In genomic region chr11:66287256-66288137, GRCh38 we compare ENCODE assay signal across 9 cellular contexts. TPM values are rescaled to one million over a fixed set of nuclear protein-coding genes. Genes with fewer than 3 reads are reported as not detected.
DNase-seq lines count a peak whose midpoint lies in the region; ATAC-seq, FAIRE-seq and TF ChIP-seq lines count a peak whose summit lies in the region.
"Had no signal": no experiment of that assay in that cellular context is flagged by ENCODE, and none has a peak within 500 bp of the region (broad histone marks: within the 10 kb centered on the region; RNA-seq: fewer than 3 reads in every experiment).

No MANE protein-coding gene starts in this region.

- POLR2A ChIA-PET in naive thymus-derived CD4-positive, alpha-beta T cell (lab: Charles Lee), result interaction anchor here (0.6 to 4.4 kb wide), 9 partner anchors 9 to 67 kb away, joined by 3 to 28 read pairs (median 4); partner anchors contain the start of genes BRMS1, CNIH2 and RAB1B

- H3K36me3 Mint-ChIP-seq in naive thymus-derived CD4-positive, alpha-beta T cell, result peaks cover 0 to under 1% (median 0%) of the 10 kb centered on the region in 5 donors

- TF ChIP-seq CTCF in bronchial epithelial cell (IDR thresholded peaks at IDR 0.05; ENCODE audit: insufficient read depth, low read length, severe bottlenecking), result no peak

- intact Hi-C loops in naive thymus-derived CD4-positive, alpha-beta T cell (cut with micrococcal nuclease), result loop anchor here (10.0 kb wide), 3 partner anchors 233 to 1197 kb away; partner anchors contain the start of genes AIP (in 1 of the 2), MALAT1 (in 1 of the 2) and SF3B2 (in 1 of the 2)

- H3K27me3 Mint-ChIP-seq in naive thymus-derived CD4-positive, alpha-beta T cell, result peaks cover 1 to 22% (median 2%) of the 10 kb centered on the region in 5 donors

- H3K36me3 ChIP-seq in KOPT-K1 (ENCODE audit: insufficient read depth, low read length) (peaks cover 13% of the 10 kb centered on the region; the same call in 1 of the 2 replicates), bronchial epithelial cell (ENCODE audit: control insufficient read depth, insufficient read depth, low read length) (peaks cover 16% of the 10 kb centered on the region)
- H3K36me3 ChIP-seq in naive thymus-derived CD4-positive, alpha-beta T cell (ENCODE audit: control insufficient read depth in 2 of 3, insufficient read depth in 3 of 3, low read length in 3 of 3), result peaks cover 0 to 13% (median 0%) of the 10 kb centered on the region in 3 experiments

- H3K4me1 ChIP-seq in naive thymus-derived CD4-positive, alpha-beta T cell (ENCODE audit: control insufficient read depth in 2 of 2, insufficient read depth in 2 of 2, low read length in 2 of 2), result peaks cover 24 to 26% of the 10 kb centered on the region in 2 donors

- peaks cover 4% of the 10 kb centered on the region for H3K27me3 ChIP-seq in bronchial epithelial cell (ENCODE audit: control insufficient read depth, insufficient read depth, low read length)
- no peaks in the 10 kb centered on the region for H3K27me3 ChIP-seq in naive thymus-derived CD4-positive, alpha-beta T cell (ENCODE audit: control insufficient read depth in 2 of 2, insufficient read depth in 2 of 2, low read length in 2 of 2)

- H3K9me3 ChIP-seq in KOPT-K1 (ENCODE audit: insufficient read depth, low read length, poor library complexity, severe bottlenecking), result no peaks in the 10 kb centered on the region
- no peaks in the 10 kb centered on the region for H3K9me3 ChIP-seq in naive thymus-derived CD4-positive, alpha-beta T cell (ENCODE audit: control insufficient read depth in 2 of 3, low read length in 3 of 3)

- peak overlapping the region; percentile 69 to 96 (median 89) for H3K4me3 Mint-ChIP-seq in naive thymus-derived CD4-positive, alpha-beta T cell

- peak overlapping the region; percentile 69 for H3K27ac ChIP-seq in KOPT-K1 (ENCODE audit: low read depth, low read length, poor library complexity, severe bottlenecking)
- H3K27ac ChIP-seq in naive thymus-derived CD4-positive, alpha-beta T cell (ENCODE audit: low read depth, low read length), result peak overlapping the region; percentile 76

- H3K9me3 Mint-ChIP-seq in naive thymus-derived CD4-positive, alpha-beta T cell, result peaks cover 0 to 1% (median 0%) of the 10 kb centered on the region in 11 donors

- DNase-seq in AML-193 (lab: John Stamatoyannopoulos, UW) (peak; percentile 34 to 63), bronchial epithelial cell (ENCODE audit: low read depth) (no peak), SW480 (ENCODE audit: low spot score) (no peak), DMS153 (lab: John Stamatoyannopoulos, UW) (no peak), iPS-NIHi11 (ENCODE audit: low spot score) (no peak)
- no peak for DNase-seq in naive thymus-derived CD4-positive, alpha-beta T cell
- no peak for DNase-seq in activated CD4-positive, CD25-positive, alpha-beta regulatory T cell (lab: John Stamatoyannopoulos, UW)
- DNase-seq: effector memory CD4-positive, alpha-beta T cell had no signal

- no peak for ATAC-seq in naive thymus-derived CD4-positive, alpha-beta T cell

- peak overlapping the region; percentile 66 for H3K4me3 ChIP-seq in bronchial epithelial cell (ENCODE audit: low read depth, low read length)
- peak overlapping the region; percentile 99 for H3K4me3 ChIP-seq in naive thymus-derived CD4-positive, alpha-beta T cell (ENCODE audit: low read length)

- peak overlapping the region in 4 of 9 donors; percentile 53 to 93 (median 61) for H3K27ac Mint-ChIP-seq in naive thymus-derived CD4-positive, alpha-beta T cell

- CTCF ChIA-PET in naive thymus-derived CD4-positive, alpha-beta T cell (lab: Charles Lee), result interaction anchor here (2.1 to 2.5 kb wide), 2 partner anchors 24 to 65 kb away, joined by 8 to 12 read pairs; no protein-coding TSS in a partner anchor

- FAIRE-seq in bronchial epithelial cell (lab: Jason Lieb, UNC), result no peak

- peaks cover 20 to 50% (median 41%) of the 10 kb centered on the region in 7 donors for H3K4me1 Mint-ChIP-seq in naive thymus-derived CD4-positive, alpha-beta T cell

RNA-seq across cellular contexts. Expression of gene YIF1A, which starts 1.4 kb away (rescaled TPM):
- 231 and 294 TPM in 2 replicates for total RNA-seq in bronchial epithelial cell
- total RNA-seq in naive thymus-derived CD4-positive, alpha-beta T cell, result 10 to 100 TPM; 25.0 to 66.2 (median 33.3) TPM
- polyA plus RNA-seq in naive thymus-derived CD4-positive, alpha-beta T cell, result 10 to 100 TPM; 49.3 to 49.5 TPM

RNA-seq across cellular contexts. Expression of gene TMEM151A, which starts 4.2 kb away (rescaled TPM):
- total RNA-seq in bronchial epithelial cell, result not detected in 2 replicates
- total RNA-seq in naive thymus-derived CD4-positive, alpha-beta T cell, result under 1 TPM in 2 of 5 experiments, not detected in 3; 0.11 to 0.29 TPM
- polyA plus RNA-seq in naive thymus-derived CD4-positive, alpha-beta T cell, result not detected

RNA-seq across cellular contexts. Expression of gene CNIH2, which starts 9.5 kb away (rescaled TPM):
- total RNA-seq in bronchial epithelial cell, result not detected in 2 replicates
- total RNA-seq in naive thymus-derived CD4-positive, alpha-beta T cell, result 10 to 100 TPM in 1 of 5 experiments, 1 to 10 TPM in 4; 1.3 to 12.3 (median 2.9) TPM
- not detected for polyA plus RNA-seq in naive thymus-derived CD4-positive, alpha-beta T cell

RNA-seq across cellular contexts. Expression of gene RAB1B, which starts 19.1 kb away (rescaled TPM):
- total RNA-seq in bronchial epithelial cell, result 54.5 and 68.0 TPM in 2 replicates
- 100 to 1,000 TPM in 1 of 5 experiments, 10 to 100 TPM in 4; 60.6 to 151 (median 70.7) TPM for total RNA-seq in naive thymus-derived CD4-positive, alpha-beta T cell
- polyA plus RNA-seq in naive thymus-derived CD4-positive, alpha-beta T cell, result 10 to 100 TPM; 11.3 to 13.5 TPM

RNA-seq across cellular contexts. Expression of gene CD248, which starts 29.3 kb away (rescaled TPM):
- total RNA-seq in bronchial epithelial cell, result under 0.01 TPM in 2 replicates
- 1 to 10 TPM in 4 of 5 experiments, under 1 TPM in 1; 0.36 to 4.6 (median 1.8) TPM for total RNA-seq in naive thymus-derived CD4-positive, alpha-beta T cell
- 10 to 100 TPM; 10.6 to 10.9 TPM for polyA plus RNA-seq in naive thymus-derived CD4-positive, alpha-beta T cell

Comparison
In these comparisons a context has a peak if more than half of its experiments do, and no peak if none do; other contexts are left out.
1. DNase-seq: peak in AML-193 (2 of 2); none in bronchial epithelial cell (single experiment), naive thymus-derived CD4-positive, alpha-beta T cell (0 of 9), activated CD4-positive, CD25-positive, alpha-beta regulatory T cell (0 of 4), SW480 (single experiment), DMS153 (single experiment) and iPS-NIHi11 (single experiment).